ENCODE assay signal across 17 cellular contexts in genomic region chr2:180474716-180475115, GRCh38.
DNase-seq lines count a peak whose midpoint lies in the region; ATAC-seq and TF ChIP-seq lines count a peak whose summit lies in the region.
"Had no signal": no experiment of that assay in that cellular context is flagged by ENCODE, and none has a peak within 500 bp of the region (broad histone marks: within the 10 kb centered on the region; RNA-seq: fewer than 3 reads in every experiment).

No MANE protein-coding gene starts in this region.

- H3K36me3 ChIP-seq in vagina: no peaks in the 10 kb centered on the region

- TF ChIP-seq POLR2A in vagina (IDR thresholded peaks at IDR 0.05): no peak

- H3K4me1 ChIP-seq in vagina: no peaks in the 10 kb centered on the region
- H3K4me1 ChIP-seq: Caco-2 had no signal

- H3K4me3 ChIP-seq in vagina: no peak overlapping the region

- intact Hi-C loops in vagina (cut with DNase I): no loop called here

- no peaks in the 10 kb centered on the region for H3K27me3 ChIP-seq in vagina

- ATAC-seq in HG03280 (IDR thresholded peaks at IDR 0.05; ENCODE audit: unreplicated experiment): no peak
- no peak for ATAC-seq in GM18907 (IDR thresholded peaks at IDR 0.05; ENCODE audit: unreplicated experiment)
- ATAC-seq: Panc1, Right ventricle myocardium inferior had no signal

- TF ChIP-seq CTCF in vagina (IDR thresholded peaks at IDR 0.05): no peak

- H3K9me3 ChIP-seq in vagina: no peaks in the 10 kb centered on the region
- H3K9me3 ChIP-seq: Caco-2 had no signal

- no peak overlapping the region for H3K27ac ChIP-seq in vagina
- H3K27ac ChIP-seq: C4-2B had no signal

- DNase-seq in NCI-H82 (lab: John Stamatoyannopoulos, UW) (peak; percentile 10), NCI-H82 treated with DMSO at 0.1 percent for 48 hours (lab: John Stamatoyannopoulos, UW; ENCODE audit: unreplicated experiment) (no peak), NCI-H2227 (lab: John Stamatoyannopoulos, UW; ENCODE audit: unreplicated experiment) (peak; percentile 44), brain pericyte (ENCODE audit: low read depth, low spot score) (peak; percentile 86), activated gamma-delta T cell (lab: John Stamatoyannopoulos, UW) (no peak), vagina (ENCODE audit: extremely low spot score in 2 of 2) (no peak)
- DNase-seq: Caco-2, H7, MV-4-11, NCI-H187 treated with DMSO at 0.1 percent for 48 hours, NCI-H526 treated with DMSO at 0.1 percent for 48 hours, T-helper 2 cell had no signal

Comparison
In these comparisons a context has a peak if more than half of its experiments do, and no peak if none do; other contexts are left out.
1. DNase-seq: peak in NCI-H82 (single experiment), NCI-H2227 (single experiment) and brain pericyte (single experiment); none in NCI-H82 treated with DMSO at 0.1 percent for 48 hours (single experiment), activated gamma-delta T cell (single experiment) and vagina (0 of 2).